In genomic region chr11:13462928-13463778, GRCh38 we compare ENCODE assay signal across 8 cellular contexts. TPM values are rescaled to one million over a fixed set of nuclear protein-coding genes. Genes with fewer than 3 reads are reported as not detected.
DNase-seq lines count a peak whose midpoint lies in the region; ATAC-seq and TF ChIP-seq lines count a peak whose summit lies in the region.

Gene BTBD10 (minus strand): TSS chr11:13463222. CDS start chr11:13445124, 18,098 bp downstream.

- H3K9me3 Mint-ChIP-seq in T-helper 1 cell treated with Interleukin-12 subunit alpha and Interleukin-12 subunit beta and Interleukin-4 antibody, amounts not matched to agents 30 μg/mL and 1 μg/mL, for 36 hours: no peaks in the 10 kb centered on the region
- H3K9me3 Mint-ChIP-seq in progenitor cell of endocrine pancreas (ENCODE audit: low read depth): peaks cover 3% of the 10 kb centered on the region

- no peak for TF ChIP-seq CTCF in progenitor cell of endocrine pancreas (IDR thresholded peaks at IDR 0.05; ENCODE audit: unreplicated experiment)
- TF ChIP-seq CTCF in upper lobe of right lung (IDR thresholded peaks at IDR 0.05): no peak

- peaks cover 4% of the 10 kb centered on the region for H3K27me3 Mint-ChIP-seq in T-helper 1 cell treated with Interleukin-12 subunit alpha and Interleukin-12 subunit beta and Interleukin-4 antibody, amounts not matched to agents 30 μg/mL and 1 μg/mL, for 36 hours (ENCODE audit: low read depth)
- no peaks in the 10 kb centered on the region for H3K27me3 Mint-ChIP-seq in progenitor cell of endocrine pancreas

- peaks cover 21% of the 10 kb centered on the region for H3K4me1 ChIP-seq in upper lobe of right lung

- peak within 1 kb of the TSS; percentile 100 for H3K4me3 Mint-ChIP-seq in T-helper 1 cell treated with Interleukin-12 subunit alpha and Interleukin-12 subunit beta and Interleukin-4 antibody, amounts not matched to agents 30 μg/mL and 1 μg/mL, for 36 hours
- H3K4me3 Mint-ChIP-seq in progenitor cell of endocrine pancreas (ENCODE audit: low read depth): peak within 1 kb of the TSS; percentile 99

- H3K27ac Mint-ChIP-seq in T-helper 1 cell treated with Interleukin-12 subunit alpha and Interleukin-12 subunit beta and Interleukin-4 antibody, amounts not matched to agents 30 μg/mL and 1 μg/mL, for 36 hours: peak within 1 kb of the TSS; percentile 97
- peak within 1 kb of the TSS; percentile 99 for H3K27ac Mint-ChIP-seq in progenitor cell of endocrine pancreas

- H3K9me3 ChIP-seq in upper lobe of right lung: no peaks in the 10 kb centered on the region

- H3K27me3 ChIP-seq in upper lobe of right lung: no peaks in the 10 kb centered on the region

- peak within 1 kb of the TSS; percentile 87 for H3K27ac ChIP-seq in upper lobe of right lung

- H3K36me3 Mint-ChIP-seq in T-helper 1 cell treated with Interleukin-12 subunit alpha and Interleukin-12 subunit beta and Interleukin-4 antibody, amounts not matched to agents 30 μg/mL and 1 μg/mL, for 36 hours (ENCODE audit: low read depth): no peaks in the 10 kb centered on the region
- H3K36me3 Mint-ChIP-seq in progenitor cell of endocrine pancreas (ENCODE audit: insufficient read depth): peaks cover 8% of the 10 kb centered on the region

- DNase-seq in NCI-H1694 treated with DMSO at 0.1 percent for 48 hours (lab: John Stamatoyannopoulos, UW): peak; percentile 70
- peak; percentile 89 for DNase-seq in amniotic stem cell (lab: John Stamatoyannopoulos, UW)
- DNase-seq in left cardiac atrium: peak; percentile 95
- DNase-seq in progenitor cell of endocrine pancreas (ENCODE audit: low spot score, unreplicated experiment): peak; percentile 87
- DNase-seq in upper lobe of right lung: peak; percentile 96

- peaks cover 33% of the 10 kb centered on the region for H3K4me1 Mint-ChIP-seq in T-helper 1 cell treated with Interleukin-12 subunit alpha and Interleukin-12 subunit beta and Interleukin-4 antibody, amounts not matched to agents 30 μg/mL and 1 μg/mL, for 36 hours (ENCODE audit: low read depth)
- H3K4me1 Mint-ChIP-seq in progenitor cell of endocrine pancreas (ENCODE audit: low read depth): peaks cover 16% of the 10 kb centered on the region

- intact Hi-C loops in left cardiac atrium (cut with DNase I) (no loop called here), upper lobe of right lung (cut with DNase I) (no loop called here)

- peak; percentile 68 for ATAC-seq in GM18499 (IDR thresholded peaks at IDR 0.05; ENCODE audit: insufficient read depth, unreplicated experiment)
- ATAC-seq in HG02938 (IDR thresholded peaks at IDR 0.05; ENCODE audit: unreplicated experiment): peak; percentile 90
- peak; percentile 99 to 100 for ATAC-seq in left cardiac atrium
- ATAC-seq in upper lobe of right lung: peak; percentile 99

- H3K4me3 ChIP-seq in upper lobe of right lung: peak within 1 kb of the TSS; percentile 74

- H3K36me3 ChIP-seq in upper lobe of right lung: no peaks in the 10 kb centered on the region

RNA-seq across cellular contexts. Expression of gene BTBD10, which starts in this region (rescaled TPM):
- 10 to 100 TPM; 19.5 to 23.5 TPM for total RNA-seq in left cardiac atrium
- total RNA-seq in progenitor cell of endocrine pancreas: 28.7 and 31.1 TPM in 2 replicates
- 21.9 TPM for total RNA-seq in upper lobe of right lung

Comparison
In these comparisons a context has a peak if more than half of its experiments do, and no peak if none do; other contexts are left out.
1. Peak in every context shown above with its lines: DNase-seq, ATAC-seq, H3K4me3 ChIP-seq and H3K27ac ChIP-seq.